In genomic region chr6:6004147-6004995, GRCh38 we compare ENCODE assay signal across 9 cellular contexts. TPM values are rescaled to one million over a fixed set of nuclear protein-coding genes. Genes with fewer than 3 reads are reported as not detected.
DNase-seq lines count a peak whose midpoint lies in the region; ATAC-seq, FAIRE-seq and TF ChIP-seq lines count a peak whose summit lies in the region.
"Had no signal": no experiment of that assay in that cellular context is flagged by ENCODE, and none has a peak within 500 bp of the region (broad histone marks: within the 10 kb centered on the region; RNA-seq: fewer than 3 reads in every experiment).

No MANE protein-coding gene starts in this region.

- H3F3A ChIP-seq in PC-3 (ENCODE audit: low read length, unreplicated experiment) = no peaks in the 10 kb centered on the region

- H3K79me2 ChIP-seq in PC-3 (ENCODE audit: low read length) = no peaks in the 10 kb centered on the region

- ATAC-seq in HG02973 (IDR thresholded peaks at IDR 0.05; ENCODE audit: unreplicated experiment) (no peak), PC-3 (no peak)

- peak overlapping the region; percentile 16 for H3K4me3 Mint-ChIP-seq in mesothelial cell of epicardium

- BruUV-seq in PC-3 (replicated peaks; lab: Mats Ljungman, UMichigan) = no TSS peak

- POLR2A ChIA-PET in PC-3 (lab: Charles Lee; ENCODE audit: unreplicated experiment) = no interaction called here

- CTCF ChIA-PET in PC-3 (lab: Charles Lee) = no interaction called here

- H3K4me3 ChIP-seq in ascending aorta (peak overlapping the region; percentile 35 to 43), PC-3 (ENCODE audit: low read length) (no peak overlapping the region)

- no peaks in the 10 kb centered on the region for H3K9me2 ChIP-seq in PC-3 (replicated peaks; ENCODE audit: low read length)

- H3K27me3 ChIP-seq in ascending aorta = peaks cover 53% of the 10 kb centered on the region
- H3K27me3 ChIP-seq in PC-3 (ENCODE audit: low read length) = peaks cover 19% of the 10 kb centered on the region

- H3K27ac Mint-ChIP-seq in mesothelial cell of epicardium = no peak overlapping the region

- no peak overlapping the region for H2AFZ ChIP-seq in PC-3 (ENCODE audit: low read length)

- peaks cover 97% of the 10 kb centered on the region for H3K27me3 Mint-ChIP-seq in mesothelial cell of epicardium (ENCODE audit: low read depth)

- TF ChIP-seq POLR2A in GM12892 (IDR thresholded peaks at IDR 0.05; ENCODE audit: low read depth, low read length) = no peak

- intact Hi-C loops in ascending aorta (cut with DNase I) (loop anchor here (5.0 kb wide), 1 partner anchor 97 kb away; no protein-coding TSS in a partner anchor), PC-3 (cut with micrococcal nuclease) (no loop called here)

- no peaks in the 10 kb centered on the region for H4K20me1 ChIP-seq in PC-3 (ENCODE audit: low read length)

- no peak overlapping the region for H3K4me2 ChIP-seq in PC-3 (ENCODE audit: low read length)

- H3K9me3 Mint-ChIP-seq in mesothelial cell of epicardium = no peaks in the 10 kb centered on the region

- H3K36me3 ChIP-seq in ascending aorta (no peaks in the 10 kb centered on the region), PC-3 (ENCODE audit: low read depth, low read length) (no peaks in the 10 kb centered on the region)

- H3K9ac ChIP-seq in PC-3 (ENCODE audit: low read length) = no peak overlapping the region

- FAIRE-seq in GM12892 (lab: Jason Lieb, UNC) (peak; percentile 68), D721Med (lab: Jason Lieb, UNC) (no peak)

- H3K9me3 ChIP-seq in ascending aorta = no peaks in the 10 kb centered on the region
- H3K9me3 ChIP-seq in PC-3 (ENCODE audit: low read length) = no peaks in the 10 kb centered on the region

- H3K4me1 ChIP-seq in ascending aorta (peaks cover 15 to 30% of the 10 kb centered on the region in 2 donors), PC-3 (ENCODE audit: insufficient read depth, low read length) (no peaks in the 10 kb centered on the region)

- H3K27ac ChIP-seq in ascending aorta (no peak overlapping the region), PC-3 (ENCODE audit: low read length) (no peak overlapping the region)
- H3K27ac ChIP-seq: VCaP had no signal

- H3K36me3 Mint-ChIP-seq in mesothelial cell of epicardium = peaks cover 4% of the 10 kb centered on the region

- TF ChIP-seq CTCF in ascending aorta (IDR thresholded peaks at IDR 0.05) = no peak
- no peak for TF ChIP-seq CTCF in mesothelial cell of epicardium (IDR thresholded peaks at IDR 0.05; ENCODE audit: unreplicated experiment)
- TF ChIP-seq CTCF in D721Med (IDR thresholded peaks at IDR 0.05; ENCODE audit: insufficient read depth, missing control alignments) = no peak
- TF ChIP-seq CTCF in PC-3 (conservative IDR thresholded peaks at IDR 0.05; ENCODE audit: low read depth, low read length) = no peak

- DNase-seq in AG08396 (ENCODE audit: low spot score) (peak; percentile 16), GM12892 (ENCODE audit: insufficient read length) (no peak), ascending aorta (ENCODE audit: low spot score in 2 of 2) (no peak), mesothelial cell of epicardium (ENCODE audit: low spot score in 2 of 2, unreplicated experiment in 2 of 2) (no peak), MV-4-11 (lab: John Stamatoyannopoulos, UW) (no peak), D721Med (ENCODE audit: insufficient read length, low spot score) (no peak), PC-3 (no peak)

- H3K4me1 Mint-ChIP-seq in mesothelial cell of epicardium = peaks cover 26% of the 10 kb centered on the region

RNA-seq across cellular contexts. Expression of gene NRN1, which starts 2.4 kb away (rescaled TPM):
- polyA plus RNA-seq in GM12892 (2012; ENCODE audit: missing spikeins) = 5.2 TPM
- total RNA-seq in ascending aorta = 40.8 TPM
- total RNA-seq in mesothelial cell of epicardium = not detected in 3 replicates
- not detected in 2 replicates for total RNA-seq in PC-3 (2014; rRNA removed)

Comparison
In these comparisons a context has a peak if more than half of its experiments do, and no peak if none do; other contexts are left out.
1. RNA of gene NRN1, which starts 2.4 kb away (total RNA-seq): 40.8 TPM in ascending aorta (single experiment); not detected in PC-3 and not detected in mesothelial cell of epicardium; every median in the first group is over 10 times any median in the second.